In the genomic region with DNA sequence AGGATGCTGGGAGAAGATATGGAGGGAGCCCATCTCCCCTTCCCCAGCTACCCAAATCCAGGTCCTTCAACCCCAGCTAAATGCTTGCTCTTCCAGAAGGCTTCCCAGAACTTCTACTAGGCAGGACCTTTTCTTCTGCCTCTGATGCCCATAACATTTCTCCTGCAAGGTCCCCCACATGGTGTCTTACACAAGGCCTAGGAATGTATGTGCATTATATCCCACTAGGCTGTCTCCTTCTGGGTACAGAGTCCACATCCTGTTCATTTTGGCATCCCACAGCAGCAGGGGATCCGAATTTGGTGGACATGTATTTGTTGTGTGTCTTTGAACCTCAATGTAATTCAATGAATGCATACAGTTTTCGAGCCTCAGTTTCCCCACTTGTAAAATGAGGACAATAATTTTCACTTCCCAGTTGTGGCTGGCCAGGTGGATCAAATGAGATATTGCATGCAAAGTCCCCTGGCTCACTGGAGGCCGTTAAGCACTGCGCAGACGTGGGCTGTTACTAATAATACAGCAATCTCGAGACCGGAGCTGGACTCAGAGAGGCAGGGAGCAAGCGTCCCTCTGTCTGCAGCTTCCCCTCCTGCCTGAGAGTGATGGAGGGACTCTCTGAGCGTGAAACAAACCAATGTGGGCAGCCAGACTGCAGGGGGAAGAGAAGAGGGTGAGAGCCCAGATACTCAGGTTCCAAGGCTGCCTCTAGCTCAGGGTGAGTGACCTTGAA, we compare ENCODE assay signal across 2 cellular contexts.
TF ChIP-seq lines count a peak whose summit lies in the region.

No MANE protein-coding gene starts in this region.

TF ChIP-seq in IMR-90, 13 proteins besides CTCF, POLR2A, EP300 and RAD21:
- TF ChIP-seq BHLHE40 (IDR thresholded peaks at IDR 0.05; ENCODE audit: low read depth, low read length): no peak
- peak; percentile 15; the same call in 1 of the 2 replicates for TF ChIP-seq CEBPB (IDR thresholded peaks at IDR 0.05; ENCODE audit: low read depth, low read length)

TF ChIP-seq in K562, 482 proteins besides CTCF, POLR2A, EP300 and RAD21:
- TF ChIP-seq ZNF512 (tag; IDR thresholded peaks at IDR 0.05): 0 out of 2 replicates have a peak, but pooled peaks have one; percentile 50
- TF ChIP-seq OTX1 (CRISPR knock-in tag; IDR thresholded peaks at IDR 0.05): no peak
- no peak for TF ChIP-seq MCM7 (IDR thresholded peaks at IDR 0.05)
- TF ChIP-seq SAFB (IDR thresholded peaks at IDR 0.05; ENCODE audit: borderline replicate concordance, low read depth, low read length): no peak
- TF ChIP-seq NRF1 (conservative IDR thresholded peaks at IDR 0.05 in 1 of 2, IDR thresholded peaks at IDR 0.05 in 1 of 2): 0 out of 4 replicates have a peak, but pooled peaks of 1 of the 2 experiments have one; percentile 25
TF ChIP-seq in K562: peak in this region for 2.
